29 cellular contexts compared by ENCODE assay signal in the genomic region with DNA sequence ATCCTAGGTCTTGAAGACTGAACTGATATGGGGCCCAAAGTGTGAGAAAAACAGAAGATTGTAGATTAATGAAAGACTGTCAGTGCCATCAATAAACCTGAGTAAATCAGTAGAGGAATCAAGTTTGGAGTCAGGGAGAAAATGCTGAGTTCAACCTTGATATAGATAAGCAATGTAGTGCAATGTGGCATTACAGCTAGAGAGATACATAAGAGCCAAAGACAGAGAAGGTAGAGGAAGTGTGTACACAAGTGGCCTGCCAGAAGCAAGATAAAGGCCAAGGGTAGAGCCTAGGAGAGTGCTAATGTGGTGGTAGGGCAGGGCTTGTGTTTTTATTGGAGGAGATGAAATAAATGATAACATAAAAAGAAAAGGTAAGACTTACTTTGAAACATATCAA.
"Had no signal": no experiment of that assay in that cellular context is flagged by ENCODE, and none has a peak within 500 bp of the region (broad histone marks: within the 10 kb centered on the region; RNA-seq: fewer than 3 reads in every experiment).

No MANE protein-coding gene starts in this region.

- DNase-seq: activated CD4-positive, alpha-beta memory T cell treated with anti-CD3 and anti-CD28 coated beads for 36 hours; activated CD4-positive, alpha-beta T cell treated with anti-CD3 and anti-CD28 coated beads for 36 hours; activated CD4-positive, alpha-beta T cell treated with anti-CD3 and anti-CD28 coated beads, Interleukin-2, amount 10 ng/mL, durations not matched to agents 24 days and 14 days; activated CD4-positive, CD25-positive, alpha-beta regulatory T cell; activated CD4-positive, CD25-positive, alpha-beta regulatory T cell treated with anti-CD3 and anti-CD28 coated beads, Interleukin-2, amount 50 U/mL, for 72 hours; activated CD8-positive, alpha-beta memory T cell treated with anti-CD3 and anti-CD28 coated beads, Interleukin-2, amount 10 ng/mL, durations not matched to agents 7 days and 5 days; activated CD8-positive, alpha-beta memory T cell treated with anti-CD3 and anti-CD28 coated beads, Interleukin-2, amount 50 U/mL, for 4 hours; activated CD8-positive, alpha-beta T cell treated with anti-CD3 and anti-CD28 coated beads, Interleukin-2, amount 10 ng/mL, durations not matched to agents 7 days and 5 days; activated gamma-delta T cell; activated naive CD4-positive, alpha-beta T cell; activated naive CD4-positive, alpha-beta T cell treated with anti-CD3 and anti-CD28 coated beads, Interleukin-2, amount 10 ng/mL, durations not matched to agents 7 days and 5 days; activated naive CD8-positive, alpha-beta T cell treated with anti-CD3 and anti-CD28 coated beads, Interleukin-2, amount 10 ng/mL, durations not matched to agents 7 days and 5 days; activated T-cell treated with anti-CD3 and anti-CD28 coated beads, Interleukin-2, amount 50 U/mL, for 1 hour; activated T-cell treated with anti-CD3 and anti-CD28 coated beads, Interleukin-2, amount 50 U/mL, for 72 hours; central memory CD4-positive, alpha-beta T cell; dorsolateral prefrontal cortex; effector memory CD4-positive, alpha-beta T cell; endodermal cell; foreskin keratinocyte; gastrocnemius medialis; glutamatergic neuron; heart left ventricle; T-helper 1 cell; T-helper 17 cell; T1000 had no signal

- H3K27me3 Mint-ChIP-seq: brain; dendritic cell treated with granulocyte-macrophage colony-stimulating factor and Interleukin-4, amounts not matched to agents 40 ng/mL and 50 ng/mL, for 4 days had no signal

- ATAC-seq: activated CD4-positive, alpha-beta T cell treated with anti-CD3 and anti-CD28 coated beads for 36 hours; activated CD8-positive, alpha-beta memory T cell treated with anti-CD3 and anti-CD28 coated beads, Interleukin-2, amount 10 ng/mL, durations not matched to agents 7 days and 5 days; activated CD8-positive, alpha-beta T cell treated with anti-CD3 and anti-CD28 coated beads, Interleukin-2, amount 10 ng/mL, durations not matched to agents 7 days and 5 days; activated naive CD4-positive, alpha-beta T cell treated with anti-CD3 and anti-CD28 coated beads, Interleukin-2, amount 50 U/mL, for 72 hours; activated T-cell treated with anti-CD3 and anti-CD28 coated beads, Interleukin-2, amount 50 U/mL, for 72 hours; foreskin keratinocyte; gastrocnemius medialis; heart left ventricle; T-helper 17 cell had no signal

- H3K4me3 Mint-ChIP-seq: activated CD4-positive, alpha-beta memory T cell treated with anti-CD3 and anti-CD28 coated beads for 36 hours; activated CD4-positive, alpha-beta T cell treated with anti-CD3 and anti-CD28 coated beads for 36 hours; activated CD4-positive, alpha-beta T cell treated with anti-CD3 and anti-CD28 coated beads, Interleukin-2, amount 10 ng/mL, durations not matched to agents 24 days and 14 days; activated CD8-positive, alpha-beta memory T cell treated with anti-CD3 and anti-CD28 coated beads, Interleukin-2, amount 10 ng/mL, durations not matched to agents 7 days and 5 days; activated CD8-positive, alpha-beta T cell treated with anti-CD3 and anti-CD28 coated beads, Interleukin-2, amount 10 ng/mL, durations not matched to agents 7 days and 5 days; activated naive CD4-positive, alpha-beta T cell treated with anti-CD3 and anti-CD28 coated beads, Interleukin-2, amount 10 ng/mL, durations not matched to agents 7 days and 5 days; activated naive CD8-positive, alpha-beta T cell treated with anti-CD3 and anti-CD28 coated beads, Interleukin-2, amount 10 ng/mL, durations not matched to agents 7 days and 5 days; activated T-cell treated with anti-CD3 and anti-CD28 coated beads, Interleukin-2, amount 50 U/mL, for 72 hours; brain; dendritic cell treated with granulocyte-macrophage colony-stimulating factor and Interleukin-4, amounts not matched to agents 40 ng/mL and 50 ng/mL, for 4 days; endodermal cell; T-helper 17 cell; T-helper 2 cell treated with Interferon-gamma antibody and Interleukin-4, amounts not matched to agents 5 μg/mL and 100 μg/mL, for 36 hours had no signal

- H3K9me3 Mint-ChIP-seq: activated CD4-positive, alpha-beta memory T cell treated with anti-CD3 and anti-CD28 coated beads for 36 hours; activated CD4-positive, alpha-beta T cell treated with anti-CD3 and anti-CD28 coated beads, Interleukin-2, amount 10 ng/mL, durations not matched to agents 24 days and 14 days; activated naive CD4-positive, alpha-beta T cell treated with anti-CD3 and anti-CD28 coated beads, Interleukin-2, amount 10 ng/mL, durations not matched to agents 7 days and 5 days; activated naive CD4-positive, alpha-beta T cell treated with anti-CD3 and anti-CD28 coated beads, Interleukin-2, amount 50 U/mL, for 72 hours; activated naive CD8-positive, alpha-beta T cell treated with anti-CD3 and anti-CD28 coated beads, Interleukin-2, amount 10 ng/mL, durations not matched to agents 7 days and 5 days; activated T-cell treated with anti-CD3 and anti-CD28 coated beads, Interleukin-2, amount 50 U/mL, for 72 hours; dendritic cell treated with granulocyte-macrophage colony-stimulating factor and Interleukin-4, amounts not matched to agents 40 ng/mL and 50 ng/mL, for 4 days; endodermal cell; T-helper 2 cell treated with Interferon-gamma antibody and Interleukin-4, amounts not matched to agents 5 μg/mL and 100 μg/mL, for 36 hours had no signal

- H3K36me3 Mint-ChIP-seq: activated CD4-positive, alpha-beta memory T cell treated with anti-CD3 and anti-CD28 coated beads for 36 hours; activated naive CD4-positive, alpha-beta T cell treated with anti-CD3 and anti-CD28 coated beads, Interleukin-2, amount 10 ng/mL, durations not matched to agents 7 days and 5 days; activated naive CD4-positive, alpha-beta T cell treated with anti-CD3 and anti-CD28 coated beads, Interleukin-2, amount 50 U/mL, for 72 hours had no signal

- H3K4me1 Mint-ChIP-seq: activated CD4-positive, alpha-beta T cell treated with anti-CD3 and anti-CD28 coated beads for 36 hours; activated CD4-positive, alpha-beta T cell treated with anti-CD3 and anti-CD28 coated beads, Interleukin-2, amount 10 ng/mL, durations not matched to agents 24 days and 14 days; activated CD8-positive, alpha-beta memory T cell treated with anti-CD3 and anti-CD28 coated beads, Interleukin-2, amount 10 ng/mL, durations not matched to agents 7 days and 5 days; activated naive CD4-positive, alpha-beta T cell treated with anti-CD3 and anti-CD28 coated beads, Interleukin-2, amount 10 ng/mL, durations not matched to agents 7 days and 5 days; activated naive CD8-positive, alpha-beta T cell treated with anti-CD3 and anti-CD28 coated beads, Interleukin-2, amount 10 ng/mL, durations not matched to agents 7 days and 5 days; T-helper 17 cell had no signal
